21 cellular contexts compared by ENCODE assay signal in genomic region chr20:48470141-48470540, GRCh38.
DNase-seq lines count a peak whose midpoint lies in the region; ATAC-seq, FAIRE-seq and TF ChIP-seq lines count a peak whose summit lies in the region.
"Had no signal": no experiment of that assay in that cellular context is flagged by ENCODE, and none has a peak within 500 bp of the region (broad histone marks: within the 10 kb centered on the region; RNA-seq: fewer than 3 reads in every experiment).

No MANE protein-coding gene starts in this region.

- DNase-seq in cardiac septum (ENCODE audit: low spot score) (peak; percentile 1), left ventricle myocardium superior (no peak), HTR-8/SVneo (ENCODE audit: insufficient read length, low spot score) (no peak), H54 (ENCODE audit: insufficient read length, low spot score) (no peak)
- DNase-seq: AML-193; Caco-2; Calu3; CD4-positive, alpha-beta T cell; CD8-positive, alpha-beta T cell; DMS79 treated with DMSO at 0.1 percent for 48 hours; GF-D8 had no signal

- H3K9ac ChIP-seq in BLaER1: no peak overlapping the region

- no peak for ATAC-seq in left ventricle myocardium superior
- no peak for ATAC-seq in GM21717 (IDR thresholded peaks at IDR 0.05; ENCODE audit: unreplicated experiment)
- ATAC-seq: A549; CD8-positive, alpha-beta T cell; GM12878 had no signal

- no peaks in the 10 kb centered on the region for H3K9me3 ChIP-seq in BLaER1
- H3K9me3 ChIP-seq: Caco-2 had no signal

- intact Hi-C loops in cardiac septum (cut with DNase I): no loop called here
- intact Hi-C loops in left ventricle myocardium superior (cut with micrococcal nuclease): no loop called here

- TF ChIP-seq POLR2A in H54 (IDR thresholded peaks at IDR 0.05; ENCODE audit: low read depth, low read length): no peak

- H3K4me2 ChIP-seq in BLaER1: peak overlapping the region; percentile 68
- H3K4me2 ChIP-seq: A549 had no signal

- H3K36me3 ChIP-seq in BLaER1: no peaks in the 10 kb centered on the region

- H3K4me1 ChIP-seq in BLaER1: peaks cover 36% of the 10 kb centered on the region
- H3K4me1 ChIP-seq: A549, Caco-2 had no signal

- FAIRE-seq in HTR-8/SVneo (lab: Jason Lieb, UNC) (peak; percentile 38), H54 (lab: Jason Lieb, UNC) (no peak)
- FAIRE-seq: A549, D721Med, G401.6, GM12878, GM12892, GM18507 had no signal

- H3K27ac ChIP-seq in BLaER1: no peak overlapping the region
- H3K27ac ChIP-seq: 22Rv1, A549, C4-2B had no signal

- H4K20me1 ChIP-seq in BLaER1: no peaks in the 10 kb centered on the region

- no peak overlapping the region for H3K4me3 ChIP-seq in BLaER1
- H3K4me3 ChIP-seq: A549, GM12878 had no signal

- H3K27me3 ChIP-seq in BLaER1: no peaks in the 10 kb centered on the region
